Comparison of ENCODE assay signal across 13 cellular contexts in genomic region chr2:211132046-211132445, GRCh38.
DNase-seq lines count a peak whose midpoint lies in the region; ATAC-seq and TF ChIP-seq lines count a peak whose summit lies in the region.
"Had no signal": no experiment of that assay in that cellular context is flagged by ENCODE, and none has a peak within 500 bp of the region (broad histone marks: within the 10 kb centered on the region; RNA-seq: fewer than 3 reads in every experiment).

No MANE protein-coding gene starts in this region.

- H3K79me2 ChIP-seq in PC-3 (ENCODE audit: low read length) (no peaks in the 10 kb centered on the region), parathyroid adenoma (no peaks in the 10 kb centered on the region)

- no peaks in the 10 kb centered on the region for H3K27me3 ChIP-seq in PC-3 (ENCODE audit: low read length)
- no peaks in the 10 kb centered on the region for H3K27me3 ChIP-seq in parathyroid adenoma (ENCODE audit: control insufficient read depth, insufficient read depth, low read length)
- no peaks in the 10 kb centered on the region for H3K27me3 ChIP-seq in upper lobe of right lung
- H3K27me3 ChIP-seq in spleen (replicated peaks in 1 of 7) = no peaks in the 10 kb centered on the region
- H3K27me3 ChIP-seq: BLaER1 treated with 17β-estradiol and CSF1 and Interleukin-3, amounts not matched to agents 10 nM and 100 nM had no signal

- DNase-seq in PC-3 (no peak), astrocyte of the spinal cord (ENCODE audit: low read depth, low spot score) (peak; percentile 11), fibroblast of the aortic adventitia (ENCODE audit: low read depth) (peak; percentile 80), upper lobe of right lung (no peak), spleen (no peak), left colon (no peak)
- DNase-seq: CD4-positive, CD25-positive, alpha-beta regulatory T cell; DMS 273 treated with DMSO at 0.1 percent for 48 hours; H7 had no signal

- H2AFZ ChIP-seq in PC-3 (ENCODE audit: low read length) (no peak overlapping the region), parathyroid adenoma (peak overlapping the region; percentile 4)
- H2AFZ ChIP-seq: GM23338 had no signal

- BruUV-seq in PC-3 (replicated peaks; lab: Mats Ljungman, UMichigan) = no TSS peak

- intact Hi-C loops in PC-3 (cut with micrococcal nuclease) = no loop called here
- intact Hi-C loops in upper lobe of right lung (cut with DNase I) = no loop called here
- intact Hi-C loops in spleen (cut with DNase I; ENCODE audit: low total_unique reads) = no loop called here
- intact Hi-C loops in left colon (cut with DNase I, micrococcal nuclease) = no loop called here

- POLR2A ChIA-PET in PC-3 (lab: Charles Lee; ENCODE audit: unreplicated experiment) = no interaction called here

- ATAC-seq in PC-3 (no peak), upper lobe of right lung (no peak), HG03457 (IDR thresholded peaks at IDR 0.05; ENCODE audit: unreplicated experiment) (no peak), left colon (no peak)
- ATAC-seq: GM23338 had no signal

- no peaks in the 10 kb centered on the region for H3K36me3 ChIP-seq in PC-3 (ENCODE audit: low read depth, low read length)
- H3K36me3 ChIP-seq in parathyroid adenoma (ENCODE audit: control insufficient read depth, insufficient read depth, low read length) = no peaks in the 10 kb centered on the region
- H3K36me3 ChIP-seq in upper lobe of right lung = no peaks in the 10 kb centered on the region
- no peaks in the 10 kb centered on the region for H3K36me3 ChIP-seq in spleen
- H3K36me3 ChIP-seq: BLaER1 treated with 17β-estradiol and CSF1 and Interleukin-3, amounts not matched to agents 10 nM and 100 nM had no signal

- 64 to 78% (median 73%) methylated on average over 2 of the region's 2 CpGs for WGBS in spleen, 5 donors

- H3K4me1 ChIP-seq in PC-3 (ENCODE audit: insufficient read depth, low read length) (peaks cover 35% of the 10 kb centered on the region), parathyroid adenoma (peaks cover 16% of the 10 kb centered on the region), upper lobe of right lung (no peaks in the 10 kb centered on the region), spleen (no peaks in the 10 kb centered on the region)
- H3K4me1 ChIP-seq: BLaER1 treated with 17β-estradiol and CSF1 and Interleukin-3, amounts not matched to agents 10 nM and 100 nM had no signal

- in situ Hi-C loops in astrocyte of the spinal cord (cut with HindIII; ENCODE audit: low sequenced_read_pairs) = no loop called here

- H3K4me2 ChIP-seq in PC-3 (ENCODE audit: low read length) (peak overlapping the region; percentile 40), parathyroid adenoma (ENCODE audit: low read length) (no peak overlapping the region)
- H3K4me2 ChIP-seq: BLaER1 treated with 17β-estradiol and CSF1 and Interleukin-3, amounts not matched to agents 10 nM and 100 nM; GM23338 had no signal

- H3K9me3 ChIP-seq in PC-3 (ENCODE audit: low read length) = no peaks in the 10 kb centered on the region
- H3K9me3 ChIP-seq in parathyroid adenoma (ENCODE audit: control insufficient read depth, low read length) = no peaks in the 10 kb centered on the region
- no peaks in the 10 kb centered on the region for H3K9me3 ChIP-seq in upper lobe of right lung
- H3K9me3 ChIP-seq in spleen = peaks cover 0 to 4% (median 0%) of the 10 kb centered on the region in 8 donors

- H4K20me1 ChIP-seq in PC-3 (ENCODE audit: low read length) = no peaks in the 10 kb centered on the region
- H4K20me1 ChIP-seq: BLaER1 treated with 17β-estradiol and CSF1 and Interleukin-3, amounts not matched to agents 10 nM and 100 nM had no signal

- H3K27ac ChIP-seq in PC-3 (ENCODE audit: low read length) = peak overlapping the region; percentile 60
- H3K27ac ChIP-seq in parathyroid adenoma = peak overlapping the region; percentile 59
- H3K27ac ChIP-seq in upper lobe of right lung = no peak overlapping the region
- no peak overlapping the region for H3K27ac ChIP-seq in spleen
- H3K27ac ChIP-seq: BLaER1 treated with 17β-estradiol and CSF1 and Interleukin-3, amounts not matched to agents 10 nM and 100 nM had no signal

- CTCF ChIA-PET in PC-3 (lab: Charles Lee) = interaction anchor here (1.2 kb wide), 1 partner anchor 25 kb away, joined by 3 read pairs; no protein-coding TSS in a partner anchor

- TF ChIP-seq POLR2A in spleen (IDR thresholded peaks at IDR 0.05) = no peak

- H3K9ac ChIP-seq in PC-3 (ENCODE audit: low read length) (no peak overlapping the region), parathyroid adenoma (no peak overlapping the region)
- H3K9ac ChIP-seq: BLaER1 treated with 17β-estradiol and CSF1 and Interleukin-3, amounts not matched to agents 10 nM and 100 nM had no signal

- no peak overlapping the region for H3K4me3 ChIP-seq in PC-3 (ENCODE audit: low read length)
- no peak overlapping the region for H3K4me3 ChIP-seq in astrocyte of the spinal cord (ENCODE audit: low read depth, low read length)
- no peak overlapping the region for H3K4me3 ChIP-seq in fibroblast of the aortic adventitia (ENCODE audit: low read depth, low read length)
- no peak overlapping the region for H3K4me3 ChIP-seq in parathyroid adenoma (ENCODE audit: low read depth, low read length)
- no peak overlapping the region for H3K4me3 ChIP-seq in upper lobe of right lung
- H3K4me3 ChIP-seq in spleen = no peak overlapping the region
- H3K4me3 ChIP-seq: BLaER1 treated with 17β-estradiol and CSF1 and Interleukin-3, amounts not matched to agents 10 nM and 100 nM; GM23338 had no signal

- no peaks in the 10 kb centered on the region for H3F3A ChIP-seq in PC-3 (ENCODE audit: low read length, unreplicated experiment)

- no peaks in the 10 kb centered on the region for H3K9me2 ChIP-seq in PC-3 (replicated peaks; ENCODE audit: low read length)

- TF ChIP-seq CTCF in PC-3 (conservative IDR thresholded peaks at IDR 0.05; ENCODE audit: low read depth, low read length) (no peak), astrocyte of the spinal cord (IDR thresholded peaks at IDR 0.05; ENCODE audit: low read depth, low read length) (no peak), fibroblast of the aortic adventitia (IDR thresholded peaks at IDR 0.05; ENCODE audit: insufficient read depth, low read length) (no peak), parathyroid adenoma (IDR thresholded peaks at IDR 0.05) (no peak), upper lobe of right lung (IDR thresholded peaks at IDR 0.05) (no peak), spleen (IDR thresholded peaks at IDR 0.05 in 8 of 11, conservative IDR thresholded peaks at IDR 0.05 in 3 of 11) (no peak)

Comparison
In these comparisons a context has a peak if more than half of its experiments do, and no peak if none do; other contexts are left out.
1. DNase-seq: peak in astrocyte of the spinal cord (single experiment) and fibroblast of the aortic adventitia (single experiment); none in PC-3 (single experiment), upper lobe of right lung (single experiment), spleen (single experiment) and left colon (0 of 2).
2. H3K27ac ChIP-seq: peak in PC-3 (single experiment) and parathyroid adenoma (single experiment); none in upper lobe of right lung (single experiment) and spleen (0 of 8).